20 cellular contexts compared by ENCODE assay signal in genomic region chr2:173764094-173764493, GRCh38.
"Had no signal": no experiment of that assay in that cellular context is flagged by ENCODE, and none has a peak within 500 bp of the region (broad histone marks: within the 10 kb centered on the region; RNA-seq: fewer than 3 reads in every experiment).

No MANE protein-coding gene starts in this region.

- H3K9me3 ChIP-seq: esophagus squamous epithelium, neutrophil, pancreas, right lobe of liver, testis, tibial nerve, upper lobe of right lung, uterus had no signal

- H3K27me3 ChIP-seq: pancreas, right lobe of liver, testis, tibial nerve, upper lobe of right lung, uterus had no signal

- H3K27ac ChIP-seq: esophagus squamous epithelium, neutrophil, pancreas, right lobe of liver, testis, tibial nerve, upper lobe of right lung, uterus had no signal

- H3K4me3 ChIP-seq: esophagus squamous epithelium, lung, pancreas, right lobe of liver, testis, tibial nerve, upper lobe of right lung, uterus had no signal

- DNase-seq: cerebellar nuclear complex; cortex of kidney; effector memory CD8-positive, alpha-beta T cell; erythroblast; esophagus squamous epithelium; foreskin melanocyte; glutamatergic neuron; naive B cell; pancreas; retina; right lobe of liver; stimulated activated CD4-positive, alpha-beta T cell treated with anti-CD3 and anti-CD28 coated beads, Interleukin-4, amount 100 ng/mL, for 4 hours; stimulated activated naive CD8-positive, alpha-beta T cell treated with anti-CD3 and anti-CD28 coated beads, Interleukin-15, Interleukin-2, amounts not matched to agents 100 U/mL and 50 U/mL, for 24 hours; substantia nigra; testis; upper lobe of right lung; uterus had no signal

- H3K4me1 ChIP-seq: pancreas, right lobe of liver, testis, uterus had no signal

- ATAC-seq: effector memory CD8-positive, alpha-beta T cell; pancreas; right lobe of liver; stimulated activated naive CD8-positive, alpha-beta T cell treated with anti-CD3 and anti-CD28 coated beads, Interleukin-15, Interleukin-2, amounts not matched to agents 100 U/mL and 50 U/mL, for 24 hours had no signal

- H3K36me3 ChIP-seq: esophagus squamous epithelium, neutrophil, pancreas, right lobe of liver, tibial nerve, upper lobe of right lung, uterus had no signal
